Comparison of ENCODE assay signal across 1 cellular context in genomic region chr19:48333467-48334384, GRCh38.
TF ChIP-seq lines count a peak whose summit lies in the region.

No MANE protein-coding gene starts in this region.

TF ChIP-seq in IMR-90, 13 proteins besides CTCF, POLR2A, EP300 and RAD21:
- no peak for TF ChIP-seq ELK1 (IDR thresholded peaks at IDR 0.05; ENCODE audit: borderline replicate concordance, low read depth, low read length)
- TF ChIP-seq CEBPB (IDR thresholded peaks at IDR 0.05; ENCODE audit: low read depth, low read length): no peak
- TF ChIP-seq CHD1 (IDR thresholded peaks at IDR 0.05; ENCODE audit: low read depth, low read length): no peak
- no peak for TF ChIP-seq FOS (IDR thresholded peaks at IDR 0.05; ENCODE audit: low read depth, low read length)
- TF ChIP-seq SMC3 (IDR thresholded peaks at IDR 0.05; ENCODE audit: low read depth, low read length): peak; percentile 94
- TF ChIP-seq MAZ (IDR thresholded peaks at IDR 0.05; ENCODE audit: borderline replicate concordance, low read depth, low read length): peak; percentile 69; the same call in 1 of the 2 replicates
- TF ChIP-seq RCOR1 (IDR thresholded peaks at IDR 0.05; ENCODE audit: insufficient replicate concordance, low read length): no peak
- TF ChIP-seq BHLHE40 (IDR thresholded peaks at IDR 0.05; ENCODE audit: low read depth, low read length): no peak; the same call in 1 of the 2 replicates
- peak; percentile 21; the same call in 1 of the 2 replicates for TF ChIP-seq USF2 (IDR thresholded peaks at IDR 0.05; ENCODE audit: low read depth, low read length)
- TF ChIP-seq NFE2L2 (IDR thresholded peaks at IDR 0.05; ENCODE audit: low read depth, low read length): no peak
- no peak for TF ChIP-seq MAFK (IDR thresholded peaks at IDR 0.05; ENCODE audit: low read depth, low read length)
- TF ChIP-seq MXI1 (IDR thresholded peaks at IDR 0.05; ENCODE audit: borderline replicate concordance, low read depth, low read length): peak; percentile 57; the same call in 1 of the 2 replicates
- TF ChIP-seq RFX5 (IDR thresholded peaks at IDR 0.05; ENCODE audit: low read depth, low read length): no peak
